In the genomic region with DNA sequence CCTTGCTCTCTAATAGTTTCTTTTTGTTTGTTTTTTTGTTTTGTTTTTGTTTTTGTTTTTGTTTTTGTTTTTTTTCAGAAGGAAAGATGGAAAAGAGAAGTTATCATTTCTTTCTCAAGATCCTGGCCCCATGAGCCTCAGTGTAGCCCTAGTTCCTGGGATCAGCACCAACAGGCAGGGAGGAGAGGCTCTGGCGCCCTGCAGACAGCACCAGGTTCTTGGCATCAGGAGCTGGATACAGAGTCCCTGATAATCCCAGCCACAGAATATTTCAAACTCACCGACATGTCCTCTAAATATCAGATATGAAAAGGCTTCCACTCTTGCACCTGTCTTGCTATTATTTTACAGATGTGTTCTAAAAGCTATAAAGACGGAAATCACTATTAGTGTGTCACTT, we compare ENCODE assay signal across 12 cellular contexts. TPM values are rescaled to one million over a fixed set of nuclear protein-coding genes. Genes with fewer than 3 reads are reported as not detected.
DNase-seq lines count a peak whose midpoint lies in the region; ATAC-seq, FAIRE-seq and TF ChIP-seq lines count a peak whose summit lies in the region.
"Had no signal": no experiment of that assay in that cellular context is flagged by ENCODE, and none has a peak within 500 bp of the region (broad histone marks: within the 10 kb centered on the region; RNA-seq: fewer than 3 reads in every experiment).

No MANE protein-coding gene starts in this region.

- no peak overlapping the region for H2AFZ ChIP-seq in OCI-LY3 (ENCODE audit: low read depth, low read length)

- peaks cover 71% of the 10 kb centered on the region for H3K4me1 Mint-ChIP-seq in stimulated activated naive CD8-positive, alpha-beta T cell treated with anti-CD3 and anti-CD28 coated beads, Interleukin-15, Interleukin-2, amounts not matched to agents 100 ng/mL and 50 ng/mL, for 24 hours (ENCODE audit: low read depth)
- peaks cover 52% of the 10 kb centered on the region for H3K4me1 Mint-ChIP-seq in chondrocyte (ENCODE audit: low read depth)
- no peaks in the 10 kb centered on the region for H3K4me1 Mint-ChIP-seq in Calu3 (ENCODE audit: low read depth, unreplicated experiment)

- FAIRE-seq in urothelium cell line (lab: Jason Lieb, UNC) = no peak

- peak overlapping the region; percentile 94 for H3K27ac Mint-ChIP-seq in stimulated activated naive CD8-positive, alpha-beta T cell treated with anti-CD3 and anti-CD28 coated beads, Interleukin-15, Interleukin-2, amounts not matched to agents 100 ng/mL and 50 ng/mL, for 24 hours
- H3K27ac Mint-ChIP-seq in chondrocyte (ENCODE audit: unreplicated experiment) = peak overlapping the region; percentile 39
- no peak overlapping the region for H3K27ac Mint-ChIP-seq in Calu3 (ENCODE audit: unreplicated experiment)

- H3K4me3 ChIP-seq in OCI-LY3 (ENCODE audit: low read length) = peak overlapping the region; percentile 65

- peak overlapping the region; percentile 76 for H3K27ac ChIP-seq in OCI-LY3 (ENCODE audit: low read length)
- H3K27ac ChIP-seq: C4-2B had no signal

- no peak for ATAC-seq in stimulated activated naive CD8-positive, alpha-beta T cell treated with anti-CD3 and anti-CD28 coated beads, Interleukin-15, Interleukin-2, amounts not matched to agents 100 U/mL and 50 U/mL, for 24 hours
- no peak for ATAC-seq in GM21717 (IDR thresholded peaks at IDR 0.05; ENCODE audit: unreplicated experiment)

- peak overlapping the region; percentile 83 for H3K4me3 Mint-ChIP-seq in stimulated activated naive CD8-positive, alpha-beta T cell treated with anti-CD3 and anti-CD28 coated beads, Interleukin-15, Interleukin-2, amounts not matched to agents 100 ng/mL and 50 ng/mL, for 24 hours
- H3K4me3 Mint-ChIP-seq in chondrocyte (ENCODE audit: unreplicated experiment) (no peak overlapping the region), Calu3 (ENCODE audit: low read depth, unreplicated experiment) (no peak overlapping the region)

- H3K27me3 Mint-ChIP-seq in stimulated activated naive CD8-positive, alpha-beta T cell treated with anti-CD3 and anti-CD28 coated beads, Interleukin-15, Interleukin-2, amounts not matched to agents 100 ng/mL and 50 ng/mL, for 24 hours = no peaks in the 10 kb centered on the region
- H3K27me3 Mint-ChIP-seq in chondrocyte (ENCODE audit: low read depth) (no peaks in the 10 kb centered on the region), Calu3 (ENCODE audit: unreplicated experiment) (no peaks in the 10 kb centered on the region)

- no TSS peak for BruUV-seq in Calu3 (replicated peaks; lab: Mats Ljungman, UMichigan)

- no peak for TF ChIP-seq CTCF in OCI-LY3 (IDR thresholded peaks at IDR 0.05; ENCODE audit: low read depth, low read length)
- TF ChIP-seq CTCF in chondrocyte (IDR thresholded peaks at IDR 0.05) = no peak
- no peak for TF ChIP-seq CTCF in Calu3 (IDR thresholded peaks at IDR 0.05; ENCODE audit: unreplicated experiment)

- H3K79me2 ChIP-seq in OCI-LY3 (ENCODE audit: low read length) = peaks cover 26% of the 10 kb centered on the region

- CTCF ChIA-PET in Calu3 (lab: Charles Lee) = no interaction called here

- no peak for DNase-seq in stimulated activated naive CD8-positive, alpha-beta T cell treated with anti-CD3 and anti-CD28 coated beads, Interleukin-15, Interleukin-2, amounts not matched to agents 100 U/mL and 50 U/mL, for 24 hours
- DNase-seq in chondrocyte (ENCODE audit: low spot score) = no peak
- DNase-seq in Calu3 = no peak
- DNase-seq in urothelium cell line (ENCODE audit: low spot score) = no peak
- no peak for DNase-seq in dedifferentiated amniotic fluid mesenchymal stem cell (ENCODE audit: extremely low spot score)
- DNase-seq: NCI-H1417, NCI-H526 had no signal

- peaks cover 26% of the 10 kb centered on the region for H3K4me1 ChIP-seq in OCI-LY3 (ENCODE audit: low read length)

- peak overlapping the region; percentile 47 for H3K9ac ChIP-seq in OCI-LY3 (ENCODE audit: low read length)

- H3K36me3 Mint-ChIP-seq in stimulated activated naive CD8-positive, alpha-beta T cell treated with anti-CD3 and anti-CD28 coated beads, Interleukin-15, Interleukin-2, amounts not matched to agents 100 ng/mL and 50 ng/mL, for 24 hours (ENCODE audit: low read depth) = peaks cover 17% of the 10 kb centered on the region
- H3K36me3 Mint-ChIP-seq in chondrocyte (ENCODE audit: low read depth) (no peaks in the 10 kb centered on the region), Calu3 (ENCODE audit: insufficient read depth, unreplicated experiment) (peaks cover 5% of the 10 kb centered on the region)

- H3K36me3 ChIP-seq in OCI-LY3 (replicated peaks; ENCODE audit: low read depth, low read length) = no peaks in the 10 kb centered on the region

- H3K9me3 ChIP-seq in OCI-LY3 (ENCODE audit: insufficient read depth, low read length) = no peaks in the 10 kb centered on the region

- no peaks in the 10 kb centered on the region for H3K27me3 ChIP-seq in OCI-LY3 (ENCODE audit: low read depth, low read length)
- H3K27me3 ChIP-seq: dorsolateral prefrontal cortex had no signal

- H3K9me3 Mint-ChIP-seq in stimulated activated naive CD8-positive, alpha-beta T cell treated with anti-CD3 and anti-CD28 coated beads, Interleukin-15, Interleukin-2, amounts not matched to agents 100 ng/mL and 50 ng/mL, for 24 hours = no peaks in the 10 kb centered on the region
- no peaks in the 10 kb centered on the region for H3K9me3 Mint-ChIP-seq in chondrocyte (ENCODE audit: low read depth)
- no peaks in the 10 kb centered on the region for H3K9me3 Mint-ChIP-seq in Calu3 (ENCODE audit: low read depth, unreplicated experiment)

- intact Hi-C loops in Calu3 (cut with micrococcal nuclease; ENCODE audit: unreplicated experiment) = no loop called here

- 0 out of 2 replicates have a peak, but pooled peaks cover 4% of the 10 kb centered on the region for H4K20me1 ChIP-seq in OCI-LY3 (ENCODE audit: insufficient read depth, low read length)

- H3K4me2 ChIP-seq in OCI-LY3 (ENCODE audit: low read length) = peak overlapping the region; percentile 69

RNA-seq across cellular contexts. Expression of a gene that starts 52.7 kb away (rescaled TPM):
- total RNA-seq in chondrocyte = 129 to 161 TPM (median 155 TPM) in 3 replicates
- total RNA-seq in Calu3 (2022) = 11.8 and 12.1 TPM in 2 replicates
